8 cellular contexts compared by ENCODE assay signal in the genomic region with DNA sequence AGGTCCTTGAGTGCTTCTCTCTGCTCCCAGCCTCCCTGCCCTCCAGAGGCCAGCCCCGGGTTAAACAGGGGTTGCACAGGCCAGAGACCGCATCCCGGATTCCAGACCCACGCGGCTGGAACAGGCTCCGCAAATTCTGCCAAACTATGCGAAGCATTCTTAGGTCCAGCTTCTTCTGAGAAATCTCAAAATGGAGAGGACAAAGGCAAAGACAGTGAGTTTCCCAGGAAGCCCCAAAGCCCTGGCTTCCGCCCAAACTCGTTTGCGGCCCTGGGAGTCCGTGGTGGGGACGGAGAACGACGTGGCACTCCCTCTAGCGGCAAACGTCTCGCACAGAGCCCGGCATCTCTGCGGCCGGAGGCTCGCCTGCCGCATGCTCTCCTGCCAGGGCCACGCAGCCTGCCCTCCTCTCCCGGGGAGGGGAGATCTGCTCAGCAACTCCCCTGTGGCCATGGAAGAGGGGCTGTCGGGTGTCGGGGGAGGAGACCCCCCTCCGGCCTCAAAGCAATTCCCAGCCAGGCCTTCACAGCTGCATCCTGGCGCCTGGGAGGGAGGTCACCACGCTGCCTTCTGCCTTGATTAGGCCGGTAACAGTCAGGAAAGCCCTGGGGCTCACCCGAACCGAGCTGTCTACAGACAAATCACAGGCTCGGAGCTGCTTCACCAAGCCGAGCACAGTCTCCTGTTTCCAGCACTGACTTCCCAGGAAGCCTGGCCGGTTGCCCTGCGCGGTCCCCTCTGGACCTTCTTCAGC. TPM values are rescaled to one million over a fixed set of nuclear protein-coding genes. Genes with fewer than 3 reads are reported as not detected.
DNase-seq lines count a peak whose midpoint lies in the region; ATAC-seq and TF ChIP-seq lines count a peak whose summit lies in the region.

No MANE protein-coding gene starts in this region.

- H3K36me3 ChIP-seq in adrenal gland (replicated peaks in 1 of 2), result no peaks in the 10 kb centered on the region
- H3K36me3 ChIP-seq in hepatocyte (replicated peaks; ENCODE audit: insufficient read depth, low read depth), result no peaks in the 10 kb centered on the region

- H3K4me1 ChIP-seq in adrenal gland (replicated peaks in 1 of 2) (peaks cover 0 to 5% of the 10 kb centered on the region in 2 donors), hepatocyte (ENCODE audit: insufficient read depth) (peaks cover 9% of the 10 kb centered on the region)

- H3K27ac ChIP-seq in adrenal gland (peak overlapping the region in 3 of 5 donors; percentile 26 to 79 (median 73)), hepatocyte (no peak overlapping the region)

- ATAC-seq in GM19438 (IDR thresholded peaks at IDR 0.05; ENCODE audit: low read depth, unreplicated experiment) (peak; percentile 94), HG03442 (IDR thresholded peaks at IDR 0.05; ENCODE audit: unreplicated experiment) (peak; percentile 91)

- H3K9me2 ChIP-seq in hepatocyte (replicated peaks; ENCODE audit: insufficient read depth), result no peaks in the 10 kb centered on the region

- intact Hi-C loops in Calu3 (cut with micrococcal nuclease; ENCODE audit: unreplicated experiment), result loop anchor here (5.0 kb wide), 1 partner anchor 154 kb away; no protein-coding TSS in a partner anchor
- intact Hi-C loops in adrenal gland (cut with DNase I), result no loop called here

- H3K27me3 Mint-ChIP-seq in Calu3 (ENCODE audit: unreplicated experiment), result peaks cover 49% of the 10 kb centered on the region

- H3K9me3 ChIP-seq in adrenal gland (replicated peaks in 1 of 3) (no peaks in the 10 kb centered on the region), hepatocyte (ENCODE audit: low read depth) (no peaks in the 10 kb centered on the region)

- no peaks in the 10 kb centered on the region for H3K79me2 ChIP-seq in hepatocyte

- peak overlapping the region; percentile 56 for H3K4me2 ChIP-seq in hepatocyte

- no peaks in the 10 kb centered on the region for H4K20me1 ChIP-seq in hepatocyte (ENCODE audit: insufficient read depth, poor library complexity, severe bottlenecking)

- H3K4me3 ChIP-seq in adrenal gland, result no peak overlapping the region
- H3K4me3 ChIP-seq in hepatocyte, result no peak overlapping the region

- no peak overlapping the region for H3K27ac Mint-ChIP-seq in Calu3 (ENCODE audit: unreplicated experiment)

- H3K4me1 Mint-ChIP-seq in Calu3 (ENCODE audit: low read depth, unreplicated experiment), result no peaks in the 10 kb centered on the region

- TF ChIP-seq POLR2A in adrenal gland (IDR thresholded peaks at IDR 0.05), result no peak

- no TSS peak for BruUV-seq in Calu3 (replicated peaks; lab: Mats Ljungman, UMichigan)

- CTCF ChIA-PET in Calu3 (lab: Charles Lee), result no interaction called here

- no peak overlapping the region for H3K4me3 Mint-ChIP-seq in Calu3 (ENCODE audit: low read depth, unreplicated experiment)

- no peaks in the 10 kb centered on the region for H3K27me3 ChIP-seq in adrenal gland
- no peaks in the 10 kb centered on the region for H3K27me3 ChIP-seq in hepatocyte

- WGBS in adrenal gland, 4 donors, result 20 to 46% (median 24%) methylated on average over 18 to 37 of the region's 37 CpGs
- 22% methylated on average over 36 of the region's 37 CpGs for WGBS in hepatocyte (ENCODE audit: low lambda C conversion rate, missing lambda C conversion rate)

- no peaks in the 10 kb centered on the region for H3K9me3 Mint-ChIP-seq in Calu3 (ENCODE audit: low read depth, unreplicated experiment)

- TF ChIP-seq CTCF in Calu3 (IDR thresholded peaks at IDR 0.05; ENCODE audit: unreplicated experiment) (peak; percentile 73), adrenal gland (IDR thresholded peaks at IDR 0.05) (peak; percentile 57 to 86 (median 80)), hepatocyte (IDR thresholded peaks at IDR 0.05; ENCODE audit: poor library complexity) (peak; percentile 93)

- H3K36me3 Mint-ChIP-seq in Calu3 (ENCODE audit: insufficient read depth, unreplicated experiment), result no peaks in the 10 kb centered on the region

- DNase-seq in Calu3 (peak; percentile 84), RPMI7951 (ENCODE audit: low read depth) (peak; percentile 57), adrenal gland (peak; percentile 78 to 93 (median 86)), hepatocyte (ENCODE audit: low spot score) (peak; percentile 91), retina (peak; percentile 95), SKM-1 (lab: John Stamatoyannopoulos, UW; ENCODE audit: unreplicated experiment) (no peak)

- peak overlapping the region; percentile 47 for H2AFZ ChIP-seq in hepatocyte

RNA-seq across cellular contexts. Expression of a gene that starts 33.4 kb away (rescaled TPM):
- total RNA-seq in Calu3 (2022) (11.9 and 12.4 TPM in 2 replicates), adrenal gland (10 to 100 TPM; 14.1 to 24.5 (median 18.0) TPM), hepatocyte (3.6 and 3.8 TPM in 2 replicates)
- total RNA-seq in RPMI7951 (2014; rRNA removed; shearing (Covaris generic)), result 0.78 and 0.84 TPM in 2 replicates
- polyA plus RNA-seq in adrenal gland (10 to 100 TPM in 1 of 3 donors, 1 to 10 TPM in 2; 8.5 to 10.9 (median 8.8) TPM), hepatocyte (9.7 and 9.9 TPM in 2 replicates)
